ENCODE assay signal across 8 cellular contexts in genomic region chr1:26692793-26693490, GRCh38. TPM values are rescaled to one million over a fixed set of nuclear protein-coding genes. Genes with fewer than 3 reads are reported as not detected.
DNase-seq lines count a peak whose midpoint lies in the region; ATAC-seq and TF ChIP-seq lines count a peak whose summit lies in the region.

No MANE protein-coding gene starts in this region.

- no peaks in the 10 kb centered on the region for H3K36me3 Mint-ChIP-seq in natural killer cell
- peaks cover 0 to 2% of the 10 kb centered on the region in 2 donors for H3K36me3 Mint-ChIP-seq in stimulated activated naive B cell treated with anti-CD40 and anti-IgM and Interleukin-4, amounts not matched to agents 10 μg/mL and 1 μg/mL and 100 μg/mL, for 72 hours

- intact Hi-C loops in natural killer cell (cut with micrococcal nuclease): loop anchor here (1.0 to 10.0 kb wide), 2 partner anchors 94 to 652 kb away; partner anchors contain the start of genes PIGV and SYTL1

- ATAC-seq in GM21423 (IDR thresholded peaks at IDR 0.05; ENCODE audit: unreplicated experiment) (peak; percentile 39), natural killer cell (peak; percentile 33 to 59 (median 45))
- peak; percentile 55 to 59 for ATAC-seq in stimulated activated naive B cell treated with anti-CD40 and anti-IgM and Interleukin-4, amounts not matched to agents 10 μg/mL and 1 μg/mL and 100 μg/mL, for 72 hours (replicated peaks)

- H3K4me1 Mint-ChIP-seq in natural killer cell: peaks cover 37 to 40% of the 10 kb centered on the region in 2 donors
- H3K4me1 Mint-ChIP-seq in stimulated activated naive B cell treated with anti-CD40 and anti-IgM and Interleukin-4, amounts not matched to agents 10 μg/mL and 1 μg/mL and 100 μg/mL, for 72 hours: peaks cover 19 to 33% of the 10 kb centered on the region in 2 donors

- DNase-seq in C1 segment of cervical spinal cord (lab: John Stamatoyannopoulos, UW) (peak; percentile 43 to 97 (median 88)), M059J (ENCODE audit: low read depth) (peak; percentile 99), SHP77 (lab: John Stamatoyannopoulos, UW) (peak; percentile 96 to 98), fibroblast of the aortic adventitia (ENCODE audit: low read depth) (peak; percentile 99), natural killer cell (peak; percentile 89)
- DNase-seq in activated effector memory CD4-positive, alpha-beta T cell treated with anti-CD3 and anti-CD28 coated beads, Interleukin-2, amount 50 U/mL, for 16 hours: peak; percentile 95
- peak; percentile 90 for DNase-seq in stimulated activated naive B cell treated with anti-CD40 and anti-IgM and Interleukin-4, amounts not matched to agents 10 μg/mL and 1 μg/mL and 100 μg/mL, for 72 hours

- H3K27me3 Mint-ChIP-seq in natural killer cell (ENCODE audit: low read depth in 2 of 2): no peaks in the 10 kb centered on the region
- H3K27me3 Mint-ChIP-seq in stimulated activated naive B cell treated with anti-CD40 and anti-IgM and Interleukin-4, amounts not matched to agents 10 μg/mL and 1 μg/mL and 100 μg/mL, for 72 hours: no peaks in the 10 kb centered on the region

- H3K9me3 Mint-ChIP-seq in natural killer cell: no peaks in the 10 kb centered on the region
- no peaks in the 10 kb centered on the region for H3K9me3 Mint-ChIP-seq in stimulated activated naive B cell treated with anti-CD40 and anti-IgM and Interleukin-4, amounts not matched to agents 10 μg/mL and 1 μg/mL and 100 μg/mL, for 72 hours

- H3K4me3 ChIP-seq in fibroblast of the aortic adventitia (ENCODE audit: low read depth, low read length): peak overlapping the region; percentile 75

- H3K27ac Mint-ChIP-seq in natural killer cell: peak overlapping the region; percentile 97 to 98
- peak overlapping the region; percentile 96 for H3K27ac Mint-ChIP-seq in stimulated activated naive B cell treated with anti-CD40 and anti-IgM and Interleukin-4, amounts not matched to agents 10 μg/mL and 1 μg/mL and 100 μg/mL, for 72 hours

- H3K4me3 Mint-ChIP-seq in natural killer cell: peak overlapping the region; percentile 98
- peak overlapping the region; percentile 94 to 97 for H3K4me3 Mint-ChIP-seq in stimulated activated naive B cell treated with anti-CD40 and anti-IgM and Interleukin-4, amounts not matched to agents 10 μg/mL and 1 μg/mL and 100 μg/mL, for 72 hours

- no peak for TF ChIP-seq CTCF in fibroblast of the aortic adventitia (IDR thresholded peaks at IDR 0.05; ENCODE audit: insufficient read depth, low read length)
- no peak for TF ChIP-seq CTCF in natural killer cell (IDR thresholded peaks at IDR 0.05)

RNA-seq across cellular contexts. Expression of gene ARID1A, which starts 2.9 kb away (rescaled TPM):
- 18.1 and 26.2 TPM in 2 replicates for total RNA-seq in M059J (2014; rRNA removed; shearing (Covaris generic))
- total RNA-seq in fibroblast of the aortic adventitia (ENCODE audit: low replicate concordance) (17.4 and 26.9 TPM in 2 replicates), natural killer cell (100 to 1,000 TPM; 199 to 214 (median 202) TPM)

Comparison
In these comparisons a context has a peak if more than half of its experiments do, and no peak if none do; other contexts are left out.
1. Peak in every context shown above with its lines: DNase-seq, ATAC-seq and H3K4me3 ChIP-seq.